In genomic region chr10:49484501-49485230, GRCh38 we compare ENCODE assay signal across 1 cellular context.
TF ChIP-seq lines count a peak whose summit lies in the region.

No MANE protein-coding gene starts in this region.

TF ChIP-seq in SK-N-SH, 30 proteins besides CTCF, POLR2A, EP300 and RAD21 (continued from another document):
- TF ChIP-seq EZH2phosphoT487 (IDR thresholded peaks at IDR 0.05; ENCODE audit: borderline replicate concordance, low read depth) = no peak
- no peak for TF ChIP-seq NFIC (IDR thresholded peaks at IDR 0.05; ENCODE audit: borderline replicate concordance)
- TF ChIP-seq RXRA (IDR thresholded peaks at IDR 0.05; ENCODE audit: borderline replicate concordance, low read depth) = no peak
- no peak for TF ChIP-seq RFX5 (IDR thresholded peaks at IDR 0.05; ENCODE audit: low read length)
- TF ChIP-seq FOSL2 (IDR thresholded peaks at IDR 0.05; ENCODE audit: borderline replicate concordance, low read depth) = no peak
- no peak for TF ChIP-seq USF1 (IDR thresholded peaks at IDR 0.05; ENCODE audit: borderline replicate concordance, low read depth)
- TF ChIP-seq USF2 (IDR thresholded peaks at IDR 0.05; ENCODE audit: borderline replicate concordance, low read depth, low read length) = no peak
- no peak for TF ChIP-seq YY1 (IDR thresholded peaks at IDR 0.05; ENCODE audit: low read depth)
